Comparison of ENCODE assay signal across 1 cellular context in the genomic region with DNA sequence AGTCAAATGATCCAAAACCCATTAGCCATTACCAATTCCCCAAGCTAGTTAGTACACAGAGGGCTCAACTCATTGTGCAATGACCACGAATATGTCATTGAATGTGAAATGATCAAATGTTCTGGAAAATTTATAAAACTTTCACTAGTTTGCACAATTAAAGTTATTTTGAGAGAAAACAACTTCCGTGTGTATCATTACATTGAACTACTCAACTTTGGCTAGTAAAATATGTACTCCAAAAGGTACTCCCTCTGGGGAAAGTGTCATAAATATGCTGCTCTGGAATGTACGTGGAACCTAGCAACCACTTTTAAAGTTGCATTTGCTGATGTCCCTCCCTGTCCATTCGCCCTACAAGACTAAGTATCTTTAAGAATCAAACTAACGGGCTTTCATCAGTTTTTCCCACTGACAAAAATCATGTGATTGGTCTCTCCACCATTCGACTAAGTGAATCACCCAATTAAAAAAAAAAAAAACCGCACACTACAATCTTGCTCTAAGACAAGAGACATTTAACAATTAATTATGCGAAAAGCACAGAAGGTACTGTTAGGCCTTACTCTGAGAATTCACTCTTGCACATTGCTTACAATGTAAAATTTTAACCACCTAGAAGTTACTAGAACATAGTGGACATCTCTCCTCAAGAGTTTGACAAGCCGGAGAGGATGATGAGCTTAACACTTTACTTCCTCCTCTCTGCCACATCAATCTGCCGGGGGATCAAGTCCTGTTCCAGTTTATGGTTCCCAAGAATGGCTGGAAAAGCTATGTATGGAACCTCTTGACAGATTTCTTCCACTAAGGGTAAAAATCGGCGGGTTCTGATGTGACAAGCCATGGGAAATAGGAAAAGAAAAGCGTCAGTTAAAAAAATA.
TF ChIP-seq lines count a peak whose summit lies in the region.

No MANE protein-coding gene starts in this region.

TF ChIP-seq in HEK293, 187 proteins besides CTCF, POLR2A, EP300 and RAD21 (continued from another document):
- TF ChIP-seq ZBTB49 (tag by site-specific recombination; IDR thresholded peaks at IDR 0.05; ENCODE audit: low read depth) (no peak), ZNF600 (tag by site-specific recombination; IDR thresholded peaks at IDR 0.05) (peak; percentile 81), KLF16 (tag by site-specific recombination; IDR thresholded peaks at IDR 0.05) (0 out of 2 replicates have a peak, but pooled peaks have one; percentile 7), PRDM1 (tag by site-specific recombination; IDR thresholded peaks at IDR 0.05) (peak; percentile 89), ZNF362 (tag by site-specific recombination; IDR thresholded peaks at IDR 0.05) (peak; percentile 72), ZBTB17 (tag by site-specific recombination; IDR thresholded peaks at IDR 0.05) (peak; percentile 58; the same call in 1 of the 2 replicates), MEIS1 (CRISPR knock-in tag; IDR thresholded peaks at IDR 0.05; ENCODE audit: borderline replicate concordance) (no peak), ZNF335 (tag by site-specific recombination; conservative IDR thresholded peaks at IDR 0.05) (0 out of 2 replicates have a peak, but pooled peaks have one; percentile 15), ZNF292 (tag by site-specific recombination; IDR thresholded peaks at IDR 0.05; ENCODE audit: borderline replicate concordance, low read depth) (no peak), ZNF394 (tag by site-specific recombination; IDR thresholded peaks at IDR 0.05; ENCODE audit: borderline replicate concordance) (peak; percentile 17; the same call in 1 of the 2 replicates), SCRT2 (tag by site-specific recombination; IDR thresholded peaks at IDR 0.05) (no peak), IKZF3 (tag by site-specific recombination; IDR thresholded peaks at IDR 0.05) (0 out of 2 replicates have a peak, but pooled peaks have one; percentile 11)
- TF ChIP-seq, protein P1, sequence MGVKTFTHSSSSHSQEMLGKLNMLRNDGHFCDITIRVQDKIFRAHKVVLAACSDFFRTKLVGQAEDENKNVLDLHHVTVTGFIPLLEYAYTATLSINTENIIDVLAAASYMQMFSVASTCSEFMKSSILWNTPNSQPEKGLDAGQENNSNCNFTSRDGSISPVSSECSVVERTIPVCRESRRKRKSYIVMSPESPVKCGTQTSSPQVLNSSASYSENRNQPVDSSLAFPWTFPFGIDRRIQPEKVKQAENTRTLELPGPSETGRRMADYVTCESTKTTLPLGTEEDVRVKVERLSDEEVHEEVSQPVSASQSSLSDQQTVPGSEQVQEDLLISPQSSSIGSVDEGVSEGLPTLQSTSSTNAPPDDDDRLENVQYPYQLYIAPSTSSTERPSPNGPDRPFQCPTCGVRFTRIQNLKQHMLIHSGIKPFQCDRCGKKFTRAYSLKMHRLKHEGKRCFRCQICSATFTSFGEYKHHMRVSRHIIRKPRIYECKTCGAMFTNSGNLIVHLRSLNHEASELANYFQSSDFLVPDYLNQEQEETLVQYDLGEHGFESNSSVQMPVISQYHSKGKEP (tag by site-specific recombination; IDR thresholded peaks at IDR 0.05), result 0 out of 2 replicates have a peak, but pooled peaks have one; percentile 27
